In the genomic region with DNA sequence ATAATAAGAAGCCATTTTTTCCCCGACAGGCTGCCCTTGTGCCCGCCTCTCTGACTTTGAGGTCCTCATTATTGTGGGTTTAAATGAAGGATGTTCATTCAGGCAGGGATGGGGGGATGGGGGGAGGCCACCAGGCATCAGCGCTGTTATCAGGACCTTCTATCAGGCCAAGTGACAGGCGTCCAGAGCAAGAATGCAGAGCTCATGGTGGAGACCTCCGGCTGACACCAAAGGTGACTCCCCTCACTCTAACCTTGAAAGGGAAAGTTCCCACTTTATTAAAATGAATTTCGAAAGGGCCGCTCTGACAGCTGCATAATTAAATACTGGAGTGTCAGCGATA, we compare ENCODE assay signal across 1 cellular context.
TF ChIP-seq lines count a peak whose summit lies in the region.

No MANE protein-coding gene starts in this region.

TF ChIP-seq in liver, 16 proteins besides CTCF, POLR2A, EP300 and RAD21 (continued from another document):
- TF ChIP-seq, protein P1, sequence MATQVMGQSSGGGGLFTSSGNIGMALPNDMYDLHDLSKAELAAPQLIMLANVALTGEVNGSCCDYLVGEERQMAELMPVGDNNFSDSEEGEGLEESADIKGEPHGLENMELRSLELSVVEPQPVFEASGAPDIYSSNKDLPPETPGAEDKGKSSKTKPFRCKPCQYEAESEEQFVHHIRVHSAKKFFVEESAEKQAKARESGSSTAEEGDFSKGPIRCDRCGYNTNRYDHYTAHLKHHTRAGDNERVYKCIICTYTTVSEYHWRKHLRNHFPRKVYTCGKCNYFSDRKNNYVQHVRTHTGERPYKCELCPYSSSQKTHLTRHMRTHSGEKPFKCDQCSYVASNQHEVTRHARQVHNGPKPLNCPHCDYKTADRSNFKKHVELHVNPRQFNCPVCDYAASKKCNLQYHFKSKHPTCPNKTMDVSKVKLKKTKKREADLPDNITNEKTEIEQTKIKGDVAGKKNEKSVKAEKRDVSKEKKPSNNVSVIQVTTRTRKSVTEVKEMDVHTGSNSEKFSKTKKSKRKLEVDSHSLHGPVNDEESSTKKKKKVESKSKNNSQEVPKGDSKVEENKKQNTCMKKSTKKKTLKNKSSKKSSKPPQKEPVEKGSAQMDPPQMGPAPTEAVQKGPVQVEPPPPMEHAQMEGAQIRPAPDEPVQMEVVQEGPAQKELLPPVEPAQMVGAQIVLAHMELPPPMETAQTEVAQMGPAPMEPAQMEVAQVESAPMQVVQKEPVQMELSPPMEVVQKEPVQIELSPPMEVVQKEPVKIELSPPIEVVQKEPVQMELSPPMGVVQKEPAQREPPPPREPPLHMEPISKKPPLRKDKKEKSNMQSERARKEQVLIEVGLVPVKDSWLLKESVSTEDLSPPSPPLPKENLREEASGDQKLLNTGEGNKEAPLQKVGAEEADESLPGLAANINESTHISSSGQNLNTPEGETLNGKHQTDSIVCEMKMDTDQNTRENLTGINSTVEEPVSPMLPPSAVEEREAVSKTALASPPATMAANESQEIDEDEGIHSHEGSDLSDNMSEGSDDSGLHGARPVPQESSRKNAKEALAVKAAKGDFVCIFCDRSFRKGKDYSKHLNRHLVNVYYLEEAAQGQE (IDR thresholded peaks at IDR 0.05) = no peak
- TF ChIP-seq, protein P2, sequence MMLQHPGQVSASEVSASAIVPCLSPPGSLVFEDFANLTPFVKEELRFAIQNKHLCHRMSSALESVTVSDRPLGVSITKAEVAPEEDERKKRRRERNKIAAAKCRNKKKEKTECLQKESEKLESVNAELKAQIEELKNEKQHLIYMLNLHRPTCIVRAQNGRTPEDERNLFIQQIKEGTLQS (IDR thresholded peaks at IDR 0.05) = no peak
- TF ChIP-seq NR2F2 (IDR thresholded peaks at IDR 0.05) (no peak), HNF4G (IDR thresholded peaks at IDR 0.05) (no peak), GABPA (IDR thresholded peaks at IDR 0.05 in 1 of 2, conservative IDR thresholded peaks at IDR 0.05 in 1 of 2) (no peak)
TF ChIP-seq in liver: peak in this region for 0.
